Comparison of ENCODE assay signal across 8 cellular contexts in genomic region chr17:75633484-75634375, GRCh38. TPM values are rescaled to one million over a fixed set of nuclear protein-coding genes. Genes with fewer than 3 reads are reported as not detected.
A peak's percentile ranks its signal among the peaks of the same experiment; 100 is the strongest.
DNase-seq lines count a peak whose midpoint lies in the region; ATAC-seq and TF ChIP-seq lines count a peak whose summit lies in the region.

No MANE protein-coding gene starts in this region.

- ATAC-seq in left colon, result peak; percentile 60
- ATAC-seq in GM19035 (IDR thresholded peaks at IDR 0.05; ENCODE audit: unreplicated experiment), result no peak

- peak; percentile 58 for TF ChIP-seq CTCF in GM20000 (IDR thresholded peaks at IDR 0.05; ENCODE audit: extremely low read depth, missing control alignments)

- intact Hi-C loops in left colon (cut with DNase I, micrococcal nuclease), result loop anchor here in 1 of 2 donors (2.0 kb wide), 1 partner anchor 113 kb away; no protein-coding TSS in a partner anchor

- DNase-seq in A172 (ENCODE audit: low spot score) (peak; percentile 87), GM20000 (ENCODE audit: low spot score) (peak; percentile 83), NCI-H2196 (lab: John Stamatoyannopoulos, UW; ENCODE audit: unreplicated experiment) (peak; percentile 89), dermis blood vessel endothelial cell (peak; percentile 90), left colon (peak; percentile 89 to 94)
- DNase-seq in activated CD4-positive, alpha-beta T cell treated with anti-CD3 and anti-CD28 coated beads for 1 hour, result peak; percentile 37
- DNase-seq in stimulated activated CD4-positive, alpha-beta T cell treated with anti-CD3 and anti-CD28 coated beads, Interleukin-1b, Interleukin-23, amount 100 ng/mL, for 48 hours, result peak; percentile 52

RNA-seq across cellular contexts. Expression of gene SMIM5, which starts 0.5 kb away (rescaled TPM):
- total RNA-seq in A172 (2014; rRNA removed; shearing (Covaris generic)), result 0.07 and 0.26 TPM in 2 replicates
- total RNA-seq in dermis blood vessel endothelial cell, result 0.09 TPM in 1 of 2 replicates, not detected in the other
- total RNA-seq in left colon, result 10 to 100 TPM; 15.4 to 28.3 TPM

RNA-seq across cellular contexts. Expression of gene RECQL5, which starts 33.2 kb away (rescaled TPM):
- total RNA-seq in A172 (2014; rRNA removed; shearing (Covaris generic)), result 18.0 and 19.0 TPM in 2 replicates
- total RNA-seq in dermis blood vessel endothelial cell (14.6 and 16.2 TPM in 2 replicates), left colon (10 to 100 TPM; 23.2 to 27.0 TPM)

RNA-seq across cellular contexts. Expression of gene SAP30BP, which starts 33.4 kb away (rescaled TPM):
- 124 and 169 TPM in 2 replicates for total RNA-seq in A172 (2014; rRNA removed; shearing (Covaris generic))
- 68.2 and 84.7 TPM in 2 replicates for total RNA-seq in dermis blood vessel endothelial cell
- total RNA-seq in left colon, result 10 to 100 TPM; 72.1 to 72.5 TPM

RNA-seq across cellular contexts. Expression of gene MYO15B, which starts 46.1 kb away (rescaled TPM):
- 7.1 and 9.6 TPM in 2 replicates for total RNA-seq in A172 (2014; rRNA removed; shearing (Covaris generic))
- total RNA-seq in dermis blood vessel endothelial cell, result 7.5 and 28.4 TPM in 2 replicates
- 100 to 1,000 TPM; 575 to 676 TPM for total RNA-seq in left colon

Comparison
In these comparisons a context has a peak if more than half of its experiments do, and no peak if none do; other contexts are left out.
1. DNase-seq: peak in every context shown above with its lines; median percentile 92 in left colon; 90 in dermis blood vessel endothelial cell; 89 in NCI-H2196; 87 in A172; 83 in GM20000; 52 in stimulated activated CD4-positive, alpha-beta T cell treated with anti-CD3 and anti-CD28 coated beads, Interleukin-1b, Interleukin-23, amount 100 ng/mL, for 48 hours; 37 in activated CD4-positive, alpha-beta T cell treated with anti-CD3 and anti-CD28 coated beads for 1 hour.
2. RNA of gene SMIM5, which starts 0.5 kb away (total RNA-seq): 15.4 to 28.3 TPM in left colon; 0.07 to 0.26 TPM in A172 and 0.09 TPM in dermis blood vessel endothelial cell; every median in the first group is over 10 times any median in the second.